In the genomic region with DNA sequence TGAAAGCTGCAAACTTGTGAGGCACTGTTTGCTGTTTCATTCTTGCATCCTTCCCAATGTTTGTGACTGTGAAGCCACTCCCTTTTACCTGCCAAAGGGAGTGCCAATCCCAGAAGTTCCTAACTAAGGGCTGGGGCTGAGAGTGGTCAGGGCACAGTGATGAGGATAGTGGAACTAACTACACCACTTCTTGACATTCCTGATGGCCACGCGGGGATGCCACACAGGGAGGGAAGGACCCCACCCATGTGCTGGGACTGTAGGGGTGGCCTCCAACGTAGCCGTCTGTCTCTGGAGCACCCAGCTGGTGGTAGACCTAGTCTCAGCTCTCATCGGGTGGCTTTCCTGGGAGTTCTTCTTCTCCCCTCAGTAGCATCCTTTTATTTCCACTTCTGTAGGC, we compare ENCODE assay signal across 20 cellular contexts.
"Had no signal": no experiment of that assay in that cellular context is flagged by ENCODE, and none has a peak within 500 bp of the region (broad histone marks: within the 10 kb centered on the region; RNA-seq: fewer than 3 reads in every experiment).

No MANE protein-coding gene starts in this region.

- H3K36me3 Mint-ChIP-seq: naive B cell had no signal

- H3K4me3 ChIP-seq: esophagus squamous epithelium, neural progenitor cell, pancreas, tibial artery had no signal

- ATAC-seq: activated CD8-positive, alpha-beta T cell treated with anti-CD3 and anti-CD28 coated beads for 36 hours; left lobe of liver had no signal

- H3K4me2 ChIP-seq: neural progenitor cell had no signal

- H3K4me1 Mint-ChIP-seq: naive B cell had no signal

- H3K9ac ChIP-seq: neural progenitor cell had no signal

- H3K27ac ChIP-seq: esophagus squamous epithelium, neural progenitor cell, pancreas, tibial artery had no signal

- H3K27me3 ChIP-seq: neural progenitor cell, pancreas had no signal

- H3K9me3 ChIP-seq: esophagus squamous epithelium, pancreas, tibial artery had no signal

- DNase-seq: activated CD4-positive, alpha-beta T cell treated with anti-CD3 and anti-CD28 coated beads for 48 hours; activated CD4-positive, CD25-positive, alpha-beta regulatory T cell; activated CD8-positive, alpha-beta T cell treated with anti-CD3 and anti-CD28 coated beads for 36 hours; activated naive CD4-positive, alpha-beta T cell treated with anti-CD3 and anti-CD28 coated beads for 36 hours; activated T-cell treated with anti-CD3 and anti-CD28 coated beads, Interleukin-2, amount 50 U/mL, for 1 hour; cortex of kidney; effector CD8-positive, alpha-beta T cell; esophagus squamous epithelium; mammary epithelial cell; naive B cell; stimulated activated CD4-positive, alpha-beta T cell treated with anti-CD3 and anti-CD28 coated beads, Interleukin-12 subunit alpha, Interleukin-12 subunit beta, amount 100 ng/mL, for 4 hours; stimulated activated CD4-positive, alpha-beta T cell treated with anti-CD3 and anti-CD28 coated beads, Interleukin-1b, Interleukin-23, amount 100 ng/mL, for 48 hours; stimulated activated CD8-positive, alpha-beta memory T cell treated with anti-CD3 and anti-CD28 coated beads, Interleukin-4, amount 100 ng/mL, for 48 hours; stimulated activated naive CD4-positive, alpha-beta T cell treated with Interleukin-2 at 50 U/mL for 16 hours; T-helper 1 cell; T-helper 9 cell; tibial artery had no signal

- H3K36me3 ChIP-seq: esophagus squamous epithelium, neural progenitor cell, pancreas, tibial artery had no signal

- H3K4me3 Mint-ChIP-seq: activated CD8-positive, alpha-beta T cell treated with anti-CD3 and anti-CD28 coated beads for 36 hours; activated naive CD4-positive, alpha-beta T cell treated with anti-CD3 and anti-CD28 coated beads for 36 hours; naive B cell; neural progenitor cell had no signal

- H3K9me3 Mint-ChIP-seq: activated CD8-positive, alpha-beta T cell treated with anti-CD3 and anti-CD28 coated beads for 36 hours; activated naive CD4-positive, alpha-beta T cell treated with anti-CD3 and anti-CD28 coated beads for 36 hours; neural progenitor cell had no signal

- H3K27ac Mint-ChIP-seq: activated CD8-positive, alpha-beta T cell treated with anti-CD3 and anti-CD28 coated beads for 36 hours; activated naive CD4-positive, alpha-beta T cell treated with anti-CD3 and anti-CD28 coated beads for 36 hours; naive B cell; neural progenitor cell had no signal

- H3K4me1 ChIP-seq: neural progenitor cell, pancreas, tibial artery had no signal

- H2AFZ ChIP-seq: neural progenitor cell had no signal
